In the genomic region with DNA sequence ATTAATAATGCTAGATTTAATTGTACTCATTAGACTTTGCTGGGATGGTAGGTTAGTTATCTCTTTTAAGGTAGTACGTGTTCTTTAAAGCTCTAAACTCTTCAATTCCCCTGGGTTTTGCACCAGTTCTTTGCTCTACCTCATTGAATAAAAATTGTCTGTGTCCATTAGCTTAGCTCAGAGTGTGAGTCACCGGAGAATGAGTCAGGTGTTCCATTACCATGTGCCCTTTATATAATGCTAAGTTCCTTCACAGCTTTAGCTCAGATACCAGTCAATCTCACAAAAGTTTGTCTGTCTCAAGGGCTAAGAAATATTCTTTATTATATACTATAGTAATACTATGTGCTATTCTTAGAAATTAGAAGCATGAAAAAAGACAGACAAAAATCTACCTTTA, we compare ENCODE assay signal across 8 cellular contexts.
DNase-seq lines count a peak whose midpoint lies in the region; ATAC-seq and TF ChIP-seq lines count a peak whose summit lies in the region.

No MANE protein-coding gene starts in this region.

- no peaks in the 10 kb centered on the region for H3K4me1 Mint-ChIP-seq in activated CD4-positive, alpha-beta T cell treated with anti-CD3 and anti-CD28 coated beads, Interleukin-2, amount 10 ng/mL, durations not matched to agents 24 days and 14 days

- TF ChIP-seq CTCF in gastroesophageal sphincter (IDR thresholded peaks at IDR 0.05) (no peak), prostate gland (IDR thresholded peaks at IDR 0.05) (no peak)

- no peaks in the 10 kb centered on the region for H3K36me3 ChIP-seq in gastroesophageal sphincter
- no peaks in the 10 kb centered on the region for H3K36me3 ChIP-seq in prostate gland

- no peak overlapping the region for H3K4me3 Mint-ChIP-seq in activated CD4-positive, alpha-beta T cell treated with anti-CD3 and anti-CD28 coated beads, Interleukin-2, amount 10 ng/mL, durations not matched to agents 24 days and 14 days

- H3K9me3 ChIP-seq in gastroesophageal sphincter (no peaks in the 10 kb centered on the region), prostate gland (no peaks in the 10 kb centered on the region)

- no peaks in the 10 kb centered on the region for H3K27me3 Mint-ChIP-seq in activated CD4-positive, alpha-beta T cell treated with anti-CD3 and anti-CD28 coated beads, Interleukin-2, amount 10 ng/mL, durations not matched to agents 24 days and 14 days

- no peak overlapping the region for H3K27ac Mint-ChIP-seq in activated CD4-positive, alpha-beta T cell treated with anti-CD3 and anti-CD28 coated beads, Interleukin-2, amount 10 ng/mL, durations not matched to agents 24 days and 14 days

- TF ChIP-seq POLR2A in gastroesophageal sphincter (IDR thresholded peaks at IDR 0.05), result no peak
- no peak for TF ChIP-seq POLR2A in prostate gland (IDR thresholded peaks at IDR 0.05)

- no peak overlapping the region for H3K27ac ChIP-seq in gastroesophageal sphincter
- no peak overlapping the region for H3K27ac ChIP-seq in prostate gland

- H3K27me3 ChIP-seq in gastroesophageal sphincter (no peaks in the 10 kb centered on the region), prostate gland (replicated peaks; ENCODE audit: insufficient read depth) (no peaks in the 10 kb centered on the region)

- no peaks in the 10 kb centered on the region for H3K9me3 Mint-ChIP-seq in activated CD4-positive, alpha-beta T cell treated with anti-CD3 and anti-CD28 coated beads, Interleukin-2, amount 10 ng/mL, durations not matched to agents 24 days and 14 days

- WGBS in gastroesophageal sphincter (ENCODE audit: low coverage in 1 of 2), 2 donors, result 34 to 55% methylated on average over 2 of the region's 2 CpGs
- WGBS in prostate gland, result 91% methylated on average over 2 of the region's 2 CpGs

- ATAC-seq in gastroesophageal sphincter (peak; percentile 31), GM21723 (IDR thresholded peaks at IDR 0.05; ENCODE audit: unreplicated experiment) (no peak), GM21528 (IDR thresholded peaks at IDR 0.05; ENCODE audit: low FRiP score, unreplicated experiment) (no peak)

- H3K4me1 ChIP-seq in gastroesophageal sphincter (peaks cover 0 to 9% (median 0%) of the 10 kb centered on the region in 3 donors), prostate gland (replicated peaks) (no peaks in the 10 kb centered on the region)

- intact Hi-C loops in activated CD4-positive, alpha-beta T cell treated with anti-CD3 and anti-CD28 coated beads, Interleukin-2, amount 10 ng/mL, durations not matched to agents 24 days and 14 days (cut with micrococcal nuclease), result no loop called here
- intact Hi-C loops in prostate gland (cut with DNase I), result no loop called here

- H3K4me3 ChIP-seq in gastroesophageal sphincter (no peak overlapping the region), prostate gland (no peak overlapping the region)

- TF ChIP-seq EP300 in gastroesophageal sphincter (IDR thresholded peaks at IDR 0.05), result no peak

- H3K36me3 Mint-ChIP-seq in activated CD4-positive, alpha-beta T cell treated with anti-CD3 and anti-CD28 coated beads, Interleukin-2, amount 10 ng/mL, durations not matched to agents 24 days and 14 days (ENCODE audit: low read depth), result no peaks in the 10 kb centered on the region

- DNase-seq in activated CD4-positive, alpha-beta T cell treated with anti-CD3 and anti-CD28 coated beads for 48 hours, result peak; percentile 2
- no peak for DNase-seq in activated CD4-positive, alpha-beta T cell treated with anti-CD3 and anti-CD28 coated beads, Interleukin-2, amount 10 ng/mL, durations not matched to agents 24 days and 14 days
- DNase-seq in T1000 (lab: John Stamatoyannopoulos, UW) (peak; percentile 47), superior temporal gyrus (ENCODE audit: extremely low spot score) (peak; percentile 42), prostate gland (ENCODE audit: low spot score) (no peak)

Comparison
In these comparisons a context has a peak if more than half of its experiments do, and no peak if none do; other contexts are left out.
1. DNase-seq: peak in activated CD4-positive, alpha-beta T cell treated with anti-CD3 and anti-CD28 coated beads for 48 hours (single experiment), T1000 (single experiment) and superior temporal gyrus (single experiment); none in activated CD4-positive, alpha-beta T cell treated with anti-CD3 and anti-CD28 coated beads, Interleukin-2, amount 10 ng/mL, durations not matched to agents 24 days and 14 days (single experiment) and prostate gland (single experiment).